23 cellular contexts compared by ENCODE assay signal in genomic region chr10:117339569-117339968, GRCh38. TPM values are rescaled to one million over a fixed set of nuclear protein-coding genes. Genes with fewer than 3 reads are reported as not detected.
DNase-seq lines count a peak whose midpoint lies in the region; FAIRE-seq and TF ChIP-seq lines count a peak whose summit lies in the region.
"Had no signal": no experiment of that assay in that cellular context is flagged by ENCODE, and none has a peak within 500 bp of the region (broad histone marks: within the 10 kb centered on the region; RNA-seq: fewer than 3 reads in every experiment).

No MANE protein-coding gene starts in this region.

- H3K4me1 ChIP-seq in neutrophil (ENCODE audit: control insufficient read depth in 1 of 2, insufficient read depth in 1 of 2, low read depth in 1 of 2, low read length in 1 of 2): peaks cover 27 to 68% of the 10 kb centered on the region in 2 experiments

- H3K27me3 ChIP-seq in neutrophil: no peaks in the 10 kb centered on the region
- H3K27me3 ChIP-seq: dorsolateral prefrontal cortex, esophagus muscularis mucosa had no signal

- H3K36me3 ChIP-seq in SK-N-MC (ENCODE audit: insufficient read depth, low read length): no peaks in the 10 kb centered on the region
- peaks cover 8% of the 10 kb centered on the region for H3K36me3 ChIP-seq in neutrophil

- FAIRE-seq in H54 (lab: Jason Lieb, UNC): peak; percentile 60
- FAIRE-seq: small intestine had no signal

- H3K9ac ChIP-seq in SK-N-MC (ENCODE audit: insufficient read length): no peak overlapping the region

- no peak for DNase-seq in H54 (ENCODE audit: insufficient read length, low spot score)
- no peak for DNase-seq in SK-N-MC (ENCODE audit: low read depth, low spot score)
- peak; percentile 47 for DNase-seq in fibroblast of gingiva (ENCODE audit: low read depth)
- no peak for DNase-seq in ureter (ENCODE audit: low spot score)
- DNase-seq in GF-D8 (lab: John Stamatoyannopoulos, UW): no peak
- no peak for DNase-seq in midbrain (lab: John Stamatoyannopoulos, UW)
- DNase-seq: activated CD4-positive, CD25-positive, alpha-beta regulatory T cell; activated CD8-positive, alpha-beta T cell treated with anti-CD3 and anti-CD28 coated beads, Interleukin-2, amount 10 ng/mL, durations not matched to agents 7 days and 5 days; activated T-cell treated with anti-CD3 and anti-CD28 coated beads, Interleukin-2, amount 50 U/mL, for 72 hours; dorsolateral prefrontal cortex; EL; H7; hypothalamus; NCI-H1930; NCI-H446 treated with DMSO at 0.1 percent for 48 hours; nucleus accumbens; small intestine; stimulated activated CD4-positive, alpha-beta T cell treated with anti-CD3 and anti-CD28 coated beads, Interleukin-4, amount 100 ng/mL, for 4 hours; substantia nigra; T-helper 1 cell had no signal

- H3K9me3 ChIP-seq in SK-N-MC (ENCODE audit: low read depth, low read length) (no peaks in the 10 kb centered on the region), neutrophil (no peaks in the 10 kb centered on the region)
- H3K9me3 ChIP-seq: esophagus muscularis mucosa had no signal

- H3K27ac ChIP-seq in SK-N-MC: peak overlapping the region; percentile 25; the same call in 1 of the 2 replicates
- peak overlapping the region; percentile 74 for H3K27ac ChIP-seq in neutrophil
- H3K27ac ChIP-seq: dorsolateral prefrontal cortex, esophagus muscularis mucosa, HL-60 had no signal

- no peak for TF ChIP-seq POLR2A in H54 (IDR thresholded peaks at IDR 0.05; ENCODE audit: low read depth, low read length)

- H3K4me3 ChIP-seq in SK-N-MC (no peak overlapping the region), neutrophil (ENCODE audit: low read depth in 1 of 2, low read length in 1 of 2) (no peak overlapping the region)
- H3K4me3 ChIP-seq: dorsolateral prefrontal cortex, esophagus muscularis mucosa had no signal

- no peak for TF ChIP-seq CTCF in neutrophil (IDR thresholded peaks at IDR 0.05)

RNA-seq across cellular contexts. Expression of gene PDZD8, which starts 35.7 kb away (rescaled TPM):
- 40.8 TPM for total RNA-seq in ureter
